ENCODE assay signal across 14 cellular contexts in genomic region chr3:39127296-39127906, GRCh38. TPM values are rescaled to one million over a fixed set of nuclear protein-coding genes. Genes with fewer than 3 reads are reported as not detected.
A peak's percentile ranks its signal among the peaks of the same experiment; 100 is the strongest.
DNase-seq lines count a peak whose midpoint lies in the region; ATAC-seq and TF ChIP-seq lines count a peak whose summit lies in the region.
"Had no signal": no experiment of that assay in that cellular context is flagged by ENCODE, and none has a peak within 500 bp of the region (broad histone marks: within the 10 kb centered on the region; RNA-seq: fewer than 3 reads in every experiment).

No MANE protein-coding gene starts in this region.

- peak overlapping the region; percentile 18; the same call in 1 of the 2 replicates for H4K91ac ChIP-seq in IMR-90 (ENCODE audit: insufficient read depth, low read depth, low read length)

- H3K9me3 ChIP-seq in IMR-90 (ENCODE audit: control insufficient read depth, insufficient read depth, low read length) = no peaks in the 10 kb centered on the region
- H3K9me3 ChIP-seq in body of pancreas = no peaks in the 10 kb centered on the region
- H3K9me3 ChIP-seq in sigmoid colon = no peaks in the 10 kb centered on the region
- H3K9me3 ChIP-seq: BE2C, gastroesophageal sphincter, Peyer's patch, testis had no signal

- no peak overlapping the region for H3K4me2 ChIP-seq in IMR-90 (ENCODE audit: low read depth, low read length)

- H3K79me1 ChIP-seq in IMR-90 (ENCODE audit: low read depth in 1 of 2, low read length in 2 of 2) = no peaks in the 10 kb centered on the region

- no peak overlapping the region for H3K4me3 Mint-ChIP-seq in activated naive CD4-positive, alpha-beta T cell treated with anti-CD3 and anti-CD28 coated beads for 36 hours

- H2AK5ac ChIP-seq in IMR-90 (ENCODE audit: low read depth, low read length) = 0 out of 2 replicates have a peak overlapping the region, but pooled peaks have one; percentile 18

- no TSS peak for BruUV-seq in IMR-90 (replicated peaks; lab: Mats Ljungman, UMichigan)

- in situ Hi-C loops in IMR-90 (cut with MboI; ENCODE audit: low sequenced_read_pairs) = loop anchor here (5.0 kb wide), 1 partner anchor 160 kb away; no protein-coding TSS in a partner anchor

- no peak for TF ChIP-seq CTCF in IMR-90 (conservative IDR thresholded peaks at IDR 0.05; ENCODE audit: low read depth, low read length)
- no peak for TF ChIP-seq CTCF in body of pancreas (IDR thresholded peaks at IDR 0.05)
- TF ChIP-seq CTCF in sigmoid colon (IDR thresholded peaks at IDR 0.05) = no peak

- no peak overlapping the region for H3K18ac ChIP-seq in IMR-90 (ENCODE audit: low read depth, low read length)

- no peak overlapping the region for H2BK5ac ChIP-seq in IMR-90 (ENCODE audit: low read depth, low read length, poor library complexity, severe bottlenecking)

- H3K4ac ChIP-seq in IMR-90 (ENCODE audit: low read depth, low read length) = 0 out of 2 replicates have a peak overlapping the region, but pooled peaks have one; percentile 47

- ATAC-seq in IMR-90 (ENCODE audit: low read depth) = no peak
- ATAC-seq in body of pancreas = no peak
- ATAC-seq in HG03159 (IDR thresholded peaks at IDR 0.05; ENCODE audit: unreplicated experiment) = no peak

- TF ChIP-seq POLR2A in IMR-90 (IDR thresholded peaks at IDR 0.05; ENCODE audit: low read depth, low read length) = no peak
- no peak for TF ChIP-seq POLR2A in body of pancreas (IDR thresholded peaks at IDR 0.05)
- no peak for TF ChIP-seq POLR2A in sigmoid colon (IDR thresholded peaks at IDR 0.05)

- no peak for TF ChIP-seq EP300 in sigmoid colon (IDR thresholded peaks at IDR 0.05)

- H3K56ac ChIP-seq in IMR-90 (ENCODE audit: extremely low read depth, insufficient read depth, low read length) = no peak overlapping the region

- H3K9me3 Mint-ChIP-seq in activated naive CD4-positive, alpha-beta T cell treated with anti-CD3 and anti-CD28 coated beads for 36 hours = no peaks in the 10 kb centered on the region

- no peak for TF ChIP-seq RAD21 in IMR-90 (IDR thresholded peaks at IDR 0.05; ENCODE audit: low read length)

- no peak for DNase-seq in activated naive CD4-positive, alpha-beta T cell treated with anti-CD3 and anti-CD28 coated beads for 36 hours
- DNase-seq in activated naive CD4-positive, alpha-beta T cell treated with anti-CD3 and anti-CD28 coated beads, Interleukin-2, amount 50 U/mL, for 16 hours = no peak
- no peak for DNase-seq in IMR-90
- DNase-seq in body of pancreas = peak in 1 of 4 donors; percentile 32
- DNase-seq in sigmoid colon = peak; percentile 44
- DNase-seq in retina = no peak
- DNase-seq in HT-29 (ENCODE audit: low spot score) = no peak
- DNase-seq: activated T-cell treated with anti-CD3 and anti-CD28 coated beads for 4 hours, NCI-H1436 treated with DMSO at 0.1 percent for 48 hours, testis had no signal

- peaks cover 8% of the 10 kb centered on the region for H3K9me1 ChIP-seq in IMR-90 (ENCODE audit: insufficient read depth, low read length)

- H2AK9ac ChIP-seq in IMR-90 (replicated peaks; ENCODE audit: low read depth, low read length, poor library complexity) = peak overlapping the region; percentile 17

- no peak overlapping the region for H3K9ac ChIP-seq in IMR-90 (ENCODE audit: low read depth, low read length)

- H3K36me3 ChIP-seq in IMR-90 (ENCODE audit: control insufficient read depth, insufficient read depth, low read length) (no peaks in the 10 kb centered on the region), body of pancreas (replicated peaks in 1 of 2; ENCODE audit: insufficient read depth in 1 of 2, low read depth in 2 of 2) (no peaks in the 10 kb centered on the region), sigmoid colon (no peaks in the 10 kb centered on the region)
- H3K36me3 ChIP-seq: BE2C, Peyer's patch had no signal

- H2BK15ac ChIP-seq in IMR-90 (ENCODE audit: low read depth, low read length) = no peak overlapping the region

- no peak overlapping the region for H4K8ac ChIP-seq in IMR-90 (ENCODE audit: low read depth in 2 of 2, low read length in 2 of 2)

- H2BK20ac ChIP-seq in IMR-90 (ENCODE audit: low read depth, low read length) = no peak overlapping the region

- H2BK120ac ChIP-seq in IMR-90 (ENCODE audit: low read depth, low read length) = no peak overlapping the region

- H3K14ac ChIP-seq in IMR-90 (replicated peaks; ENCODE audit: low read depth, low read length) = no peak overlapping the region

- H3K23ac ChIP-seq in IMR-90 (ENCODE audit: low read depth, low read length) = no peak overlapping the region

- H4K20me1 ChIP-seq in IMR-90 (ENCODE audit: insufficient read depth, low read length) = no peaks in the 10 kb centered on the region

- dilution Hi-C loops in IMR-90 (cut with HindIII; ENCODE audit: low sequenced_read_pairs, unreplicated experiment) = no loop called here

- H3K36me3 Mint-ChIP-seq in activated naive CD4-positive, alpha-beta T cell treated with anti-CD3 and anti-CD28 coated beads for 36 hours (ENCODE audit: low read depth) = no peaks in the 10 kb centered on the region

- H3K27me3 ChIP-seq in IMR-90 (ENCODE audit: control insufficient read depth, insufficient read depth, low read length) (no peaks in the 10 kb centered on the region), body of pancreas (no peaks in the 10 kb centered on the region), sigmoid colon (no peaks in the 10 kb centered on the region)
- H3K27me3 ChIP-seq: BE2C, gastroesophageal sphincter, Peyer's patch, testis had no signal

- H3K4me1 Mint-ChIP-seq in activated naive CD4-positive, alpha-beta T cell treated with anti-CD3 and anti-CD28 coated beads for 36 hours (ENCODE audit: low read depth) = peaks cover 18% of the 10 kb centered on the region

- H4K5ac ChIP-seq in IMR-90 (ENCODE audit: low read depth, low read length) = no peak overlapping the region

- H3K4me1 ChIP-seq in IMR-90 (ENCODE audit: control insufficient read depth, insufficient read depth, low read length) (peaks cover 5% of the 10 kb centered on the region), body of pancreas (peaks cover 42% of the 10 kb centered on the region), sigmoid colon (peaks cover 0 to 14% (median 10%) of the 10 kb centered on the region in 4 donors)
- H3K4me1 ChIP-seq: BE2C, testis had no signal

- intact Hi-C loops in activated naive CD4-positive, alpha-beta T cell treated with anti-CD3 and anti-CD28 coated beads for 36 hours (cut with micrococcal nuclease) = no loop called here
- intact Hi-C loops in IMR-90 (cut with micrococcal nuclease) (loop anchor here (2.0 kb wide), 1 partner anchor 61 kb away; no protein-coding TSS in a partner anchor), body of pancreas (cut with DNase I) (no loop called here), sigmoid colon (cut with DNase I) (loop anchor here (5.0 kb wide), 1 partner anchor 65 kb away; the partner anchor contains the start of gene XIRP1)

- no peak overlapping the region for H2AFZ ChIP-seq in IMR-90 (replicated peaks; ENCODE audit: low read length, poor library complexity)

- H3K27ac Mint-ChIP-seq in activated naive CD4-positive, alpha-beta T cell treated with anti-CD3 and anti-CD28 coated beads for 36 hours = peak overlapping the region; percentile 30

- no peaks in the 10 kb centered on the region for H3K27me3 Mint-ChIP-seq in activated naive CD4-positive, alpha-beta T cell treated with anti-CD3 and anti-CD28 coated beads for 36 hours (ENCODE audit: low read depth)

- POLR2A ChIA-PET in IMR-90 (lab: Charles Lee; ENCODE audit: unreplicated experiment) = no interaction called here

- 76% methylated on average over 4 of the region's 7 CpGs; no CpG with 5 or more reads in 1 of the 2 experiments for WGBS in IMR-90 (ENCODE audit: extremely low coverage in 2 of 2, insufficient read length in 1 of 2), 2 experiments
- WGBS in body of pancreas, 2 donors = 72 to 75% methylated on average over 7 of the region's 7 CpGs
- WGBS in sigmoid colon, 2 donors = 74 to 90% methylated on average over 7 of the region's 7 CpGs

- H3K4me3 ChIP-seq in IMR-90 (ENCODE audit: insufficient read depth, low read depth, low read length) = no peak overlapping the region
- no peak overlapping the region for H3K4me3 ChIP-seq in body of pancreas
- H3K4me3 ChIP-seq in sigmoid colon = no peak overlapping the region
- H3K4me3 ChIP-seq: gastroesophageal sphincter, Peyer's patch, testis had no signal

- CTCF ChIA-PET in activated naive CD4-positive, alpha-beta T cell treated with anti-CD3 and anti-CD28 coated beads for 36 hours (lab: Charles Lee) = interaction anchor here (0.7 to 9.3 kb wide), 28 partner anchors 8 to 251 kb away, joined by 3 to 169 read pairs (median 4); partner anchors contain the start of genes GORASP1, TTC21A and XIRP1
- CTCF ChIA-PET in IMR-90 (lab: Yijun Ruan, JAX) = interaction anchor here (0.5 to 4.4 kb wide), 7 partner anchors 12 to 164 kb away, joined by 3 to 41 read pairs (median 6); no protein-coding TSS in a partner anchor

- H3K27ac ChIP-seq in IMR-90 (ENCODE audit: insufficient read depth, low read length) = no peak overlapping the region
- H3K27ac ChIP-seq in body of pancreas = peak overlapping the region in 3 of 4 donors; percentile 73 to 89 (median 75)
- no peak overlapping the region for H3K27ac ChIP-seq in sigmoid colon
- H3K27ac ChIP-seq: Peyer's patch, testis had no signal

RNA-seq across cellular contexts. Expression of gene TTC21A, which starts 19.9 kb away (rescaled TPM):
- 1 to 10 TPM; 1.5 to 1.6 TPM for total RNA-seq in activated naive CD4-positive, alpha-beta T cell treated with anti-CD3 and anti-CD28 coated beads for 36 hours
- total RNA-seq in IMR-90 (2012; rRNA removed) (0.56 and 0.90 TPM in 2 replicates), body of pancreas (10 to 100 TPM in 1 of 2 donors, 1 to 10 TPM in 1; 6.7 to 46.5 TPM), sigmoid colon (1 to 10 TPM; 2.9 to 7.1 (median 4.4) TPM)
- polyA plus RNA-seq in IMR-90 (2012; rRNA removed) (1.6 and 1.8 TPM in 2 replicates), sigmoid colon (1 to 10 TPM in 2 of 3 donors, under 1 TPM in 1; 0.60 to 6.0 (median 2.8) TPM)
- 0.38 and 0.93 TPM in 2 replicates for polyA plus RNA-seq in IMR-90 (2012; cell fraction: cytosol; rRNA removed)
- polyA plus RNA-seq in IMR-90 (2012; cell fraction: nucleus; rRNA removed; ENCODE audit: low replicate concordance) = 10.7 and 13.0 TPM in 2 replicates
- 1.6 and 2.1 TPM in 2 replicates for total RNA-seq in HT-29 (2014; rRNA removed; shearing (Covaris generic))

RNA-seq across cellular contexts. Expression of gene GORASP1, which starts 20.0 kb away (rescaled TPM):
- 10 to 100 TPM; 19.0 to 21.8 TPM for total RNA-seq in activated naive CD4-positive, alpha-beta T cell treated with anti-CD3 and anti-CD28 coated beads for 36 hours
- total RNA-seq in IMR-90 (2012; rRNA removed) = 25.8 and 35.0 TPM in 2 replicates
- polyA plus RNA-seq in IMR-90 (2012; rRNA removed) = 56.6 and 58.9 TPM in 2 replicates
- 27.6 and 41.5 TPM in 2 replicates for polyA plus RNA-seq in IMR-90 (2012; cell fraction: cytosol; rRNA removed)
- polyA plus RNA-seq in IMR-90 (2012; cell fraction: nucleus; rRNA removed; ENCODE audit: low replicate concordance) = 133 and 180 TPM in 2 replicates
- 10 to 100 TPM; 38.4 to 53.1 TPM for total RNA-seq in body of pancreas
- total RNA-seq in sigmoid colon = 10 to 100 TPM; 43.5 to 49.9 (median 48.9) TPM
- polyA plus RNA-seq in sigmoid colon = 10 to 100 TPM; 35.4 to 54.5 (median 40.7) TPM
- total RNA-seq in HT-29 (2014; rRNA removed; shearing (Covaris generic)) = 66.5 and 67.1 TPM in 2 replicates

RNA-seq across cellular contexts. Expression of gene CSRNP1, which starts 26.0 kb away (rescaled TPM):
- 10 to 100 TPM; 66.5 to 71.0 TPM for total RNA-seq in activated naive CD4-positive, alpha-beta T cell treated with anti-CD3 and anti-CD28 coated beads for 36 hours
- total RNA-seq in IMR-90 (2012; rRNA removed) = 22.8 TPM in 2 replicates
- polyA plus RNA-seq in IMR-90 (2012; rRNA removed) = 16.5 and 23.1 TPM in 2 replicates
- polyA plus RNA-seq in IMR-90 (2012; cell fraction: cytosol; rRNA removed) = 22.5 and 41.4 TPM in 2 replicates
- polyA plus RNA-seq in IMR-90 (2012; cell fraction: nucleus; rRNA removed; ENCODE audit: low replicate concordance) = 80.9 and 92.7 TPM in 2 replicates
- total RNA-seq in body of pancreas = 10 to 100 TPM; 18.4 to 39.6 TPM
- total RNA-seq in sigmoid colon = 100 to 1,000 TPM in 1 of 4 donors, 10 to 100 TPM in 3; 12.8 to 135 (median 21.9) TPM
- polyA plus RNA-seq in sigmoid colon = 10 to 100 TPM; 15.6 to 26.7 (median 16.9) TPM
- 53.6 and 55.3 TPM in 2 replicates for total RNA-seq in HT-29 (2014; rRNA removed; shearing (Covaris generic))

Comparison
In these comparisons a context has a peak if more than half of its experiments do, and no peak if none do; other contexts are left out.
1. H3K27ac ChIP-seq: peak in body of pancreas (3 of 4); none in IMR-90 (single experiment) and sigmoid colon (0 of 4).
2. intact Hi-C loops: an anchor here in IMR-90 (2.0 kb wide) and sigmoid colon (5.0 kb wide); none called in activated naive CD4-positive, alpha-beta T cell treated with anti-CD3 and anti-CD28 coated beads for 36 hours and body of pancreas.